In the genomic region with DNA sequence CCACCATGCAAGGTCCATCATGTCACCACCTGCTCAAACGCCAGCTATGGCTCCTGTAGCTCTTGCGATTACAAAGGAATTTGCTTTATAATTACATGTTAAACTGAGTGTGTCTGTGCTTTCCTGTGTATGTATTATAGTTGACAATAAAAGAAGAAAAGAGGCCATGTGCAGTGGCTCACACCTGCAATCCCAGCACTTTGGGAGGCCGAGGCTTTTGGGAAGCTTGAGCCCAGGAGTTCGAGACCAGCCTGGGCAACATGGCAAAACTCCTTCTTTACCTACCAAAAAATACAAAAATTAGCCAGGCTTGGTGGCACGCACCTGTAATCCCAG, we compare ENCODE assay signal across 8 cellular contexts. TPM values are rescaled to one million over a fixed set of nuclear protein-coding genes. Genes with fewer than 3 reads are reported as not detected.
DNase-seq lines count a peak whose midpoint lies in the region; ATAC-seq and TF ChIP-seq lines count a peak whose summit lies in the region.

No MANE protein-coding gene starts in this region.

- no peak for ATAC-seq in activated B cell treated with CpG ODN at 0.5 μM for 24 hours (ENCODE audit: low read depth)
- ATAC-seq in stimulated activated naive CD8-positive, alpha-beta T cell treated with anti-CD3 and anti-CD28 coated beads, Interleukin-15, amount 100 ng/mL, for 72 hours, result no peak
- no peak for ATAC-seq in GM21390 (IDR thresholded peaks at IDR 0.05; ENCODE audit: unreplicated experiment)
- ATAC-seq in GM21515 (IDR thresholded peaks at IDR 0.05; ENCODE audit: unreplicated experiment), result no peak
- no peak for ATAC-seq in HG03108 (IDR thresholded peaks at IDR 0.05; ENCODE audit: unreplicated experiment)

- POLR2A ChIA-PET in activated B cell treated with CpG ODN at 0.5 μM for 24 hours (lab: Charles Lee), result interaction anchor here (0.5 to 2.8 kb wide), 13 partner anchors 9 to 1763 kb away, joined by 3 to 29 read pairs (median 6); a partner anchor contains a TSS

- TF ChIP-seq CTCF in activated B cell treated with CpG ODN at 0.5 μM for 24 hours (IDR thresholded peaks at IDR 0.05), result no peak

- peaks cover 79% of the 10 kb centered on the region for H3K4me1 Mint-ChIP-seq in activated B cell treated with CpG ODN at 0.5 μM for 24 hours
- peaks cover 67% of the 10 kb centered on the region for H3K4me1 Mint-ChIP-seq in stimulated activated naive CD8-positive, alpha-beta T cell treated with anti-CD3 and anti-CD28 coated beads, Interleukin-15, amount 100 ng/mL, for 72 hours

- H3K36me3 Mint-ChIP-seq in activated B cell treated with CpG ODN at 0.5 μM for 24 hours (ENCODE audit: low read depth), result peaks cover 20% of the 10 kb centered on the region

- H3K9ac ChIP-seq in iPS-20b (ENCODE audit: low read depth, low read length), result peak overlapping the region; percentile 97; the same call in 1 of the 2 replicates

- DNase-seq in NCI-H1417 (lab: John Stamatoyannopoulos, UW) (peak in 2 of 3 experiments; percentile 8 to 10), NCI-H1417 treated with DMSO at 0.1 percent for 48 hours (lab: John Stamatoyannopoulos, UW) (no peak), activated B cell treated with CpG ODN at 0.5 μM for 24 hours (no peak)
- no peak for DNase-seq in stimulated activated naive CD8-positive, alpha-beta T cell treated with anti-CD3 and anti-CD28 coated beads, Interleukin-15, amount 100 ng/mL, for 72 hours

- H3K27me3 ChIP-seq in iPS-20b (ENCODE audit: insufficient read depth, low read length), result no peaks in the 10 kb centered on the region

- peak overlapping the region; percentile 91; the same call in 1 of the 2 replicates for H3K4me3 ChIP-seq in iPS-20b (ENCODE audit: low read length)

- peak overlapping the region; percentile 97 for H3K27ac ChIP-seq in iPS-20b (ENCODE audit: low read length)

- H3K9me3 Mint-ChIP-seq in activated B cell treated with CpG ODN at 0.5 μM for 24 hours, result no peaks in the 10 kb centered on the region
- no peaks in the 10 kb centered on the region for H3K9me3 Mint-ChIP-seq in stimulated activated naive CD8-positive, alpha-beta T cell treated with anti-CD3 and anti-CD28 coated beads, Interleukin-15, amount 100 ng/mL, for 72 hours

- H3K4me3 Mint-ChIP-seq in activated B cell treated with CpG ODN at 0.5 μM for 24 hours, result peak overlapping the region; percentile 89
- peak overlapping the region; percentile 74 to 91 for H3K4me3 Mint-ChIP-seq in stimulated activated naive CD8-positive, alpha-beta T cell treated with anti-CD3 and anti-CD28 coated beads, Interleukin-15, amount 100 ng/mL, for 72 hours

- peaks cover 15% of the 10 kb centered on the region; the same call in 1 of the 2 replicates for H3K4me1 ChIP-seq in iPS-20b (ENCODE audit: insufficient read depth, low read length)

- CTCF ChIA-PET in activated B cell treated with CpG ODN at 0.5 μM for 24 hours (lab: Charles Lee), result interaction anchor here (1.1 to 3.5 kb wide), 4 partner anchors 32 to 37 kb away, joined by 6 to 19 read pairs (median 10); a partner anchor contains a TSS

- no peaks in the 10 kb centered on the region for H3K27me3 Mint-ChIP-seq in activated B cell treated with CpG ODN at 0.5 μM for 24 hours
- H3K27me3 Mint-ChIP-seq in stimulated activated naive CD8-positive, alpha-beta T cell treated with anti-CD3 and anti-CD28 coated beads, Interleukin-15, amount 100 ng/mL, for 72 hours, result no peaks in the 10 kb centered on the region

- peak overlapping the region; percentile 99 for H3K27ac Mint-ChIP-seq in activated B cell treated with CpG ODN at 0.5 μM for 24 hours
- H3K27ac Mint-ChIP-seq in stimulated activated naive CD8-positive, alpha-beta T cell treated with anti-CD3 and anti-CD28 coated beads, Interleukin-15, amount 100 ng/mL, for 72 hours, result peak overlapping the region; percentile 97 to 99

- peaks cover 17% of the 10 kb centered on the region for H3K36me3 ChIP-seq in iPS-20b (ENCODE audit: insufficient read depth, low read depth, low read length)

- no peaks in the 10 kb centered on the region for H3K9me3 ChIP-seq in iPS-20b (ENCODE audit: insufficient read depth, low read depth, low read length)

- intact Hi-C loops in activated B cell treated with CpG ODN at 0.5 μM for 24 hours (cut with micrococcal nuclease), result loop anchor here (1.0 kb wide), 3 partner anchors 8 to 232 kb away; a partner anchor contains a TSS

RNA-seq across cellular contexts. Expression of a gene that starts 27.0 kb away (rescaled TPM):
- 10.5 and 14.6 TPM in 2 replicates for total RNA-seq in activated B cell treated with CpG ODN at 0.5 μM for 24 hours

RNA-seq across cellular contexts. Expression of a gene that starts 30.4 kb away (rescaled TPM):
- 95.7 and 108 TPM in 2 replicates for total RNA-seq in activated B cell treated with CpG ODN at 0.5 μM for 24 hours

RNA-seq across cellular contexts. Expression of a gene that starts 33.5 kb away (rescaled TPM):
- 216 and 296 TPM in 2 replicates for total RNA-seq in activated B cell treated with CpG ODN at 0.5 μM for 24 hours

RNA-seq across cellular contexts. Expression of a gene that starts 33.7 kb away (rescaled TPM):
- 8.7 and 8.8 TPM in 2 replicates for total RNA-seq in activated B cell treated with CpG ODN at 0.5 μM for 24 hours

RNA-seq across cellular contexts. Expression of a gene that starts 43.7 kb away (rescaled TPM):
- 3.5 and 5.4 TPM in 2 replicates for total RNA-seq in activated B cell treated with CpG ODN at 0.5 μM for 24 hours

Comparison
In these comparisons a context has a peak if more than half of its experiments do, and no peak if none do; other contexts are left out.
1. DNase-seq: peak in NCI-H1417 (2 of 3); none in NCI-H1417 treated with DMSO at 0.1 percent for 48 hours (single experiment), activated B cell treated with CpG ODN at 0.5 μM for 24 hours (single experiment) and stimulated activated naive CD8-positive, alpha-beta T cell treated with anti-CD3 and anti-CD28 coated beads, Interleukin-15, amount 100 ng/mL, for 72 hours (0 of 2).